In the genomic region with DNA sequence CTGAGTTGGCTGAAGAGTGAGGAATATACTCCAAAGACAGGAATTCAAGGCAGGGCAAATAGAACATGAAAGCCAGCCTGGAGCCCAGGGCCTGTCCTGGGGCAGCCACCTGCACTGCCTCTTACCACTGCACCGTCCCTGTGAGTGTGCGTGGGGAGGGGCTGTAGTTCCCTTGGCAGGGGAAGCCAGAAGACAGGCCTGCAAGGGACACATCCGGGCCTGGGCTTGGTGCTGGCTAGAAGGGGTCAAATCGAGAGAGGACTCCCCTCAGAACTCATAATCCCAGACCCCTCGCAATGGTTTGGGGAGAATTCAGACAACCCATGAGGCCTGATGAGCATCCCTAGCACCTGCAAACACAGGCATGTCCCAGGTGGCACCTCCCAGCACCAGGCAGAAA, we compare ENCODE assay signal across 21 cellular contexts.
DNase-seq lines count a peak whose midpoint lies in the region; ATAC-seq and TF ChIP-seq lines count a peak whose summit lies in the region.
"Had no signal": no experiment of that assay in that cellular context is flagged by ENCODE, and none has a peak within 500 bp of the region (broad histone marks: within the 10 kb centered on the region; RNA-seq: fewer than 3 reads in every experiment).

No MANE protein-coding gene starts in this region.

- H3K27ac Mint-ChIP-seq in glutamatergic neuron (ENCODE audit: unreplicated experiment), result peak overlapping the region; percentile 67
- H3K27ac Mint-ChIP-seq: activated CD4-positive, alpha-beta T cell treated with anti-CD3 and anti-CD28 coated beads, Interleukin-2, amount 10 ng/mL, durations not matched to agents 7 days and 5 days; activated naive CD8-positive, alpha-beta T cell treated with anti-CD3 and anti-CD28 coated beads for 36 hours; CD4-positive, alpha-beta T cell; stimulated activated naive CD8-positive, alpha-beta T cell treated with anti-CD3 and anti-CD28 coated beads, Interleukin-15, Interleukin-2, amounts not matched to agents 100 ng/mL and 50 ng/mL, for 24 hours had no signal

- no peak overlapping the region for H3K18ac ChIP-seq in mesendoderm (ENCODE audit: low read length)

- H3K36me3 Mint-ChIP-seq in glutamatergic neuron (ENCODE audit: unreplicated experiment), result peaks cover 15% of the 10 kb centered on the region

- no peak overlapping the region for H2BK15ac ChIP-seq in mesendoderm (replicated peaks; ENCODE audit: low read depth)

- H3K4me2 ChIP-seq in mesendoderm (ENCODE audit: low read length), result no peak overlapping the region

- intact Hi-C loops in left cardiac atrium (cut with DNase I) (loop anchor here in 1 of 2 donors (10.0 kb wide), 1 partner anchor 81 kb away; no protein-coding TSS in a partner anchor), Right ventricle myocardium superior (cut with DNase I) (loop anchor here (5.0 kb wide), 1 partner anchor 79 kb away; no protein-coding TSS in a partner anchor), sciatic nerve (cut with DNase I) (no loop called here)

- ATAC-seq in left cardiac atrium (no peak), Right ventricle myocardium superior (ENCODE audit: poor library complexity) (no peak), sciatic nerve (no peak), HG03457 (IDR thresholded peaks at IDR 0.05; ENCODE audit: unreplicated experiment) (no peak)
- ATAC-seq: body of pancreas, mucosa of descending colon had no signal

- H3K27ac ChIP-seq in brain microvascular endothelial cell (no peak overlapping the region), mesendoderm (ENCODE audit: low read depth, low read length) (no peak overlapping the region)
- H3K27ac ChIP-seq: body of pancreas, epithelial cell of prostate, neutrophil had no signal

- H3K4me3 ChIP-seq in brain microvascular endothelial cell (ENCODE audit: low read depth, low read length), result no peak overlapping the region
- H3K4me3 ChIP-seq in mesendoderm (ENCODE audit: low read length), result no peak overlapping the region
- H3K4me3 ChIP-seq: body of pancreas, HAP-1, mucosa of descending colon had no signal

- no peak overlapping the region for H2BK120ac ChIP-seq in mesendoderm (ENCODE audit: low read depth, low read length)

- peaks cover 58% of the 10 kb centered on the region for H3K4me1 Mint-ChIP-seq in glutamatergic neuron (ENCODE audit: low read depth, unreplicated experiment)

- no peak overlapping the region for H3K4me3 Mint-ChIP-seq in glutamatergic neuron (ENCODE audit: unreplicated experiment)
- H3K4me3 Mint-ChIP-seq: activated CD4-positive, alpha-beta T cell treated with anti-CD3 and anti-CD28 coated beads, Interleukin-2, amount 10 ng/mL, durations not matched to agents 7 days and 5 days; activated naive CD8-positive, alpha-beta T cell treated with anti-CD3 and anti-CD28 coated beads for 36 hours; CD4-positive, alpha-beta T cell; stimulated activated naive CD8-positive, alpha-beta T cell treated with anti-CD3 and anti-CD28 coated beads, Interleukin-15, Interleukin-2, amounts not matched to agents 100 ng/mL and 50 ng/mL, for 24 hours had no signal

- H3K9me3 Mint-ChIP-seq in glutamatergic neuron (ENCODE audit: unreplicated experiment), result peaks cover 4% of the 10 kb centered on the region
- H3K9me3 Mint-ChIP-seq: CD4-positive, alpha-beta T cell had no signal

- no peak overlapping the region for H3K4ac ChIP-seq in mesendoderm (ENCODE audit: low read depth, low read length)

- H3K23ac ChIP-seq in mesendoderm (ENCODE audit: low read length), result no peak overlapping the region

- TF ChIP-seq CTCF in glutamatergic neuron (IDR thresholded peaks at IDR 0.05; ENCODE audit: partially characterized antibody, unreplicated experiment) (no peak), brain microvascular endothelial cell (IDR thresholded peaks at IDR 0.05; ENCODE audit: low read depth, low read length, missing control alignments) (no peak)

- no peaks in the 10 kb centered on the region for H3K4me1 ChIP-seq in mesendoderm (ENCODE audit: control insufficient read depth, low read depth, low read length)
- H3K4me1 ChIP-seq: HAP-1 had no signal

- DNase-seq in left cardiac atrium (peak; percentile 8), Right ventricle myocardium superior (no peak), glutamatergic neuron (no peak), sciatic nerve (ENCODE audit: low spot score) (peak; percentile 47), NCI-H2196 treated with DMSO at 0.1 percent for 48 hours (lab: John Stamatoyannopoulos, UW; ENCODE audit: unreplicated experiment) (no peak), brain microvascular endothelial cell (no peak), mesendoderm (no peak)
- DNase-seq: activated CD4-positive, alpha-beta T cell treated with anti-CD3 and anti-CD28 coated beads, Interleukin-2, amount 10 ng/mL, durations not matched to agents 7 days and 5 days; activated naive CD8-positive, alpha-beta T cell treated with anti-CD3 and anti-CD28 coated beads for 36 hours; dermis blood vessel endothelial cell; Karpas-422; NCI-H1092 treated with DMSO at 0.1 percent for 48 hours; NCI-H2029 treated with DMSO at 0.1 percent for 48 hours had no signal

- in situ Hi-C loops in brain microvascular endothelial cell (cut with HindIII; ENCODE audit: low pct_ligation_motif_present, low sequenced_read_pairs), result no loop called here

- H3K9ac ChIP-seq in mesendoderm (ENCODE audit: low read length), result no peak overlapping the region

- H3K56ac ChIP-seq in mesendoderm (ENCODE audit: low read length), result no peak overlapping the region

- WGBS in mesendoderm (ENCODE audit: extremely low coverage, insufficient coverage, low lambda C conversion rate), result no CpG with 5 or more reads among the region's 5 CpGs

- no peaks in the 10 kb centered on the region for H3K27me3 ChIP-seq in brain microvascular endothelial cell (replicated peaks)
- no peaks in the 10 kb centered on the region for H3K27me3 ChIP-seq in mesendoderm (ENCODE audit: insufficient read depth, low read length, poor library complexity)
- H3K27me3 ChIP-seq: body of pancreas, neutrophil had no signal

- H2BK5ac ChIP-seq in mesendoderm (ENCODE audit: low read length), result no peak overlapping the region

- H4K5ac ChIP-seq in mesendoderm (ENCODE audit: low read length), result no peak overlapping the region

- H3K79me1 ChIP-seq in mesendoderm (ENCODE audit: low read length), result peaks cover 22% of the 10 kb centered on the region

- peaks cover 20% of the 10 kb centered on the region for H3K79me2 ChIP-seq in mesendoderm (ENCODE audit: control insufficient read depth, insufficient read depth, low read length)

- no peak overlapping the region for H4K8ac ChIP-seq in mesendoderm (ENCODE audit: low read depth, low read length)

- no peaks in the 10 kb centered on the region for H3K36me3 ChIP-seq in brain microvascular endothelial cell (replicated peaks)
- H3K36me3 ChIP-seq in mesendoderm (ENCODE audit: control insufficient read depth, insufficient read depth, low read length), result no peaks in the 10 kb centered on the region
- H3K36me3 ChIP-seq: HAP-1 had no signal

- no peak overlapping the region for H2AK5ac ChIP-seq in mesendoderm (ENCODE audit: low read length)

- peaks cover 8% of the 10 kb centered on the region for H3K27me3 Mint-ChIP-seq in glutamatergic neuron (ENCODE audit: unreplicated experiment)
- H3K27me3 Mint-ChIP-seq: activated CD4-positive, alpha-beta T cell treated with anti-CD3 and anti-CD28 coated beads, Interleukin-2, amount 10 ng/mL, durations not matched to agents 7 days and 5 days; activated naive CD8-positive, alpha-beta T cell treated with anti-CD3 and anti-CD28 coated beads for 36 hours; CD4-positive, alpha-beta T cell; stimulated activated naive CD8-positive, alpha-beta T cell treated with anti-CD3 and anti-CD28 coated beads, Interleukin-15, Interleukin-2, amounts not matched to agents 100 ng/mL and 50 ng/mL, for 24 hours had no signal

Comparison
In these comparisons a context has a peak if more than half of its experiments do, and no peak if none do; other contexts are left out.
1. DNase-seq: peak in left cardiac atrium (single experiment) and sciatic nerve (single experiment); none in Right ventricle myocardium superior (single experiment), glutamatergic neuron (single experiment), NCI-H2196 treated with DMSO at 0.1 percent for 48 hours (single experiment), brain microvascular endothelial cell (single experiment) and mesendoderm (single experiment).